Comparison of ENCODE assay signal across 39 cellular contexts in the genomic region with DNA sequence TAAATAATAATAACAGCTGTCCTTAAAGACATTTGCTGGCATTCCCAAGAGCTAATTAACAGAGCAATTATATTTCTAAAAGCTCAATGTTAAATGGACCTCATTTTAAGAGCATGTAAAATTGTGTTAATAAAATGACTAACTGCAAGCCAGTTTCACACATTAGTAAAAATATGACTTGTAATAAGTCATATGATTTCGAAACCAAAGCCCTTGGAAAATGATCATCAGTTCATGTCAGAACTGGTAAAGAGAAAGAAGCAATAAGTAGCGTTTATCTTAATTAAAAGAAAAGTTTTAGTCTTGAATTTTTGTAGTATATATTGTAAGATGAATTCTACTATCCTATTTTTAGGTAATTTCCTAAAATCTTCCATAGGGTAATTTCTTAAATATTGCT.
"Had no signal": no experiment of that assay in that cellular context is flagged by ENCODE, and none has a peak within 500 bp of the region (broad histone marks: within the 10 kb centered on the region; RNA-seq: fewer than 3 reads in every experiment).

No MANE protein-coding gene starts in this region.

- H3K4me3 Mint-ChIP-seq: activated CD4-positive, alpha-beta memory T cell treated with anti-CD3 and anti-CD28 coated beads for 36 hours; activated CD4-positive, alpha-beta T cell treated with anti-CD3 and anti-CD28 coated beads for 36 hours; activated CD8-positive, alpha-beta memory T cell treated with anti-CD3 and anti-CD28 coated beads, Interleukin-2, amount 10 ng/mL, durations not matched to agents 7 days and 5 days; activated CD8-positive, alpha-beta T cell treated with anti-CD3 and anti-CD28 coated beads for 36 hours; activated naive CD4-positive, alpha-beta T cell treated with anti-CD3 and anti-CD28 coated beads, Interleukin-2, amount 10 ng/mL, durations not matched to agents 7 days and 5 days; activated naive CD4-positive, alpha-beta T cell treated with anti-CD3 and anti-CD28 coated beads, Interleukin-2, amount 50 U/mL, for 24 hours; activated naive CD8-positive, alpha-beta T cell; activated naive CD8-positive, alpha-beta T cell treated with anti-CD3 and anti-CD28 coated beads, Interleukin-2, amount 10 ng/mL, durations not matched to agents 7 days and 5 days; activated naive CD8-positive, alpha-beta T cell treated with anti-CD3 and anti-CD28 coated beads, Interleukin-2, amount 50 U/mL, for 24 hours; activated T-cell treated with anti-CD3 and anti-CD28 coated beads, Interleukin-2, amount 50 U/mL, for 24 hours; brain; central memory CD8-positive, alpha-beta T cell; T-helper 1 cell treated with Interleukin-12 subunit alpha and Interleukin-12 subunit beta and Interleukin-4 antibody, amounts not matched to agents 30 μg/mL and 1 μg/mL, for 36 hours; T-helper 2 cell treated with Interferon-gamma antibody and Interleukin-4, amounts not matched to agents 5 μg/mL and 100 μg/mL, for 36 hours; WTC11 had no signal

- H3K4me3 ChIP-seq: ascending aorta, cardiac muscle cell had no signal

- H3K27ac Mint-ChIP-seq: activated CD4-positive, alpha-beta memory T cell treated with anti-CD3 and anti-CD28 coated beads for 36 hours; activated CD4-positive, alpha-beta T cell treated with anti-CD3 and anti-CD28 coated beads for 36 hours; activated CD8-positive, alpha-beta memory T cell treated with anti-CD3 and anti-CD28 coated beads, Interleukin-2, amount 10 ng/mL, durations not matched to agents 7 days and 5 days; activated CD8-positive, alpha-beta T cell treated with anti-CD3 and anti-CD28 coated beads for 36 hours; activated naive CD4-positive, alpha-beta T cell treated with anti-CD3 and anti-CD28 coated beads, Interleukin-2, amount 10 ng/mL, durations not matched to agents 7 days and 5 days; activated naive CD4-positive, alpha-beta T cell treated with anti-CD3 and anti-CD28 coated beads, Interleukin-2, amount 50 U/mL, for 24 hours; activated naive CD8-positive, alpha-beta T cell; activated naive CD8-positive, alpha-beta T cell treated with anti-CD3 and anti-CD28 coated beads, Interleukin-2, amount 10 ng/mL, durations not matched to agents 7 days and 5 days; activated naive CD8-positive, alpha-beta T cell treated with anti-CD3 and anti-CD28 coated beads, Interleukin-2, amount 50 U/mL, for 24 hours; activated T-cell treated with anti-CD3 and anti-CD28 coated beads, Interleukin-2, amount 50 U/mL, for 24 hours; activated T-helper 2 cell treated with anti-CD3 and anti-CD28 coated beads, Interferon-gamma antibody, Interleukin-2, Interleukin-4, amounts not matched to agents 10 μg/mL and 5 μg/mL and 100 μg/mL, durations not matched to agents 14 hours and 24 hours and 36 hours; T-helper 1 cell treated with Interleukin-12 subunit alpha and Interleukin-12 subunit beta and Interleukin-4 antibody, amounts not matched to agents 30 μg/mL and 1 μg/mL, for 36 hours; T-helper 2 cell treated with Interferon-gamma antibody and Interleukin-4, amounts not matched to agents 5 μg/mL and 100 μg/mL, for 36 hours; WTC11 had no signal

- H3K9me3 ChIP-seq: ascending aorta had no signal

- H3K4me1 Mint-ChIP-seq: activated CD4-positive, alpha-beta T cell treated with anti-CD3 and anti-CD28 coated beads for 36 hours; activated CD8-positive, alpha-beta memory T cell treated with anti-CD3 and anti-CD28 coated beads, Interleukin-2, amount 10 ng/mL, durations not matched to agents 7 days and 5 days; activated naive CD4-positive, alpha-beta T cell treated with anti-CD3 and anti-CD28 coated beads, Interleukin-2, amount 10 ng/mL, durations not matched to agents 7 days and 5 days; activated naive CD4-positive, alpha-beta T cell treated with anti-CD3 and anti-CD28 coated beads, Interleukin-2, amount 50 U/mL, for 24 hours; activated naive CD8-positive, alpha-beta T cell treated with anti-CD3 and anti-CD28 coated beads, Interleukin-2, amount 10 ng/mL, durations not matched to agents 7 days and 5 days; activated naive CD8-positive, alpha-beta T cell treated with anti-CD3 and anti-CD28 coated beads, Interleukin-2, amount 50 U/mL, for 24 hours; central memory CD8-positive, alpha-beta T cell; WTC11 had no signal

- H3K36me3 Mint-ChIP-seq: activated CD4-positive, alpha-beta memory T cell treated with anti-CD3 and anti-CD28 coated beads for 36 hours; activated CD8-positive, alpha-beta memory T cell treated with anti-CD3 and anti-CD28 coated beads, Interleukin-2, amount 10 ng/mL, durations not matched to agents 7 days and 5 days; activated naive CD4-positive, alpha-beta T cell treated with anti-CD3 and anti-CD28 coated beads, Interleukin-2, amount 10 ng/mL, durations not matched to agents 7 days and 5 days; activated naive CD4-positive, alpha-beta T cell treated with anti-CD3 and anti-CD28 coated beads, Interleukin-2, amount 50 U/mL, for 24 hours; activated naive CD8-positive, alpha-beta T cell; activated naive CD8-positive, alpha-beta T cell treated with anti-CD3 and anti-CD28 coated beads, Interleukin-2, amount 10 ng/mL, durations not matched to agents 7 days and 5 days; WTC11 had no signal

- H3K27me3 ChIP-seq: ascending aorta, cardiac muscle cell had no signal

- H3K36me3 ChIP-seq: cardiac muscle cell, WERI-Rb-1 had no signal

- ATAC-seq: activated CD4-positive, alpha-beta T cell treated with anti-CD3 and anti-CD28 coated beads for 36 hours; activated CD4-positive, CD25-positive, alpha-beta regulatory T cell treated with anti-CD3 and anti-CD28 coated beads, Interleukin-2, amount 50 U/mL, for 24 hours; activated CD8-positive, alpha-beta memory T cell treated with anti-CD3 and anti-CD28 coated beads, Interleukin-2, amount 10 ng/mL, durations not matched to agents 7 days and 5 days; activated CD8-positive, alpha-beta T cell treated with anti-CD3 and anti-CD28 coated beads for 36 hours; activated naive CD8-positive, alpha-beta T cell treated with anti-CD3 and anti-CD28 coated beads, Interleukin-2, amount 50 U/mL, for 24 hours; WTC11 had no signal

- H3K9me3 Mint-ChIP-seq: activated naive CD8-positive, alpha-beta T cell treated with anti-CD3 and anti-CD28 coated beads, Interleukin-2, amount 10 ng/mL, durations not matched to agents 7 days and 5 days; T-helper 1 cell treated with Interleukin-12 subunit alpha and Interleukin-12 subunit beta and Interleukin-4 antibody, amounts not matched to agents 30 μg/mL and 1 μg/mL, for 36 hours; T-helper 2 cell treated with Interferon-gamma antibody and Interleukin-4, amounts not matched to agents 5 μg/mL and 100 μg/mL, for 36 hours; WTC11 had no signal

- H3K4me1 ChIP-seq: ascending aorta had no signal

- H3K27me3 Mint-ChIP-seq: activated CD4-positive, alpha-beta memory T cell treated with anti-CD3 and anti-CD28 coated beads for 36 hours; activated CD4-positive, alpha-beta T cell treated with anti-CD3 and anti-CD28 coated beads for 36 hours; activated CD8-positive, alpha-beta memory T cell treated with anti-CD3 and anti-CD28 coated beads, Interleukin-2, amount 10 ng/mL, durations not matched to agents 7 days and 5 days; activated CD8-positive, alpha-beta T cell treated with anti-CD3 and anti-CD28 coated beads for 36 hours; activated naive CD4-positive, alpha-beta T cell treated with anti-CD3 and anti-CD28 coated beads, Interleukin-2, amount 10 ng/mL, durations not matched to agents 7 days and 5 days; activated naive CD4-positive, alpha-beta T cell treated with anti-CD3 and anti-CD28 coated beads, Interleukin-2, amount 50 U/mL, for 24 hours; activated naive CD8-positive, alpha-beta T cell; activated naive CD8-positive, alpha-beta T cell treated with anti-CD3 and anti-CD28 coated beads, Interleukin-2, amount 10 ng/mL, durations not matched to agents 7 days and 5 days; activated naive CD8-positive, alpha-beta T cell treated with anti-CD3 and anti-CD28 coated beads, Interleukin-2, amount 50 U/mL, for 24 hours; activated T-cell treated with anti-CD3 and anti-CD28 coated beads, Interleukin-2, amount 50 U/mL, for 24 hours; central memory CD8-positive, alpha-beta T cell had no signal

- DNase-seq: activated CD4-positive, alpha-beta memory T cell treated with anti-CD3 and anti-CD28 coated beads for 36 hours; activated CD4-positive, alpha-beta T cell treated with anti-CD3 and anti-CD28 coated beads for 1 hour; activated CD4-positive, alpha-beta T cell treated with anti-CD3 and anti-CD28 coated beads for 36 hours; activated CD4-positive, alpha-beta T cell treated with anti-CD3 and anti-CD28 coated beads for 48 hours; activated CD4-positive, alpha-beta T cell treated with anti-CD3 and anti-CD28 coated beads, Interleukin-2, amount 50 U/mL, for 1 hour; activated CD4-positive, alpha-beta T cell treated with anti-CD3 and anti-CD28 coated beads, Interleukin-2, amount 50 U/mL, for 4 hours; activated CD4-positive, CD25-positive, alpha-beta regulatory T cell; activated CD8-positive, alpha-beta memory T cell treated with anti-CD3 and anti-CD28 coated beads for 24 hours; activated CD8-positive, alpha-beta memory T cell treated with anti-CD3 and anti-CD28 coated beads, Interleukin-2, amount 10 ng/mL, durations not matched to agents 7 days and 5 days; activated CD8-positive, alpha-beta memory T cell treated with anti-CD3 and anti-CD28 coated beads, Interleukin-2, amount 50 U/mL, for 48 hours; activated CD8-positive, alpha-beta T cell treated with anti-CD3 and anti-CD28 coated beads for 36 hours; activated effector memory CD4-positive, alpha-beta T cell treated with Interleukin-2 at 50 U/mL for 16 hours; activated gamma-delta T cell; activated naive CD4-positive, alpha-beta T cell treated with anti-CD3 and anti-CD28 coated beads, Interleukin-2, amount 10 ng/mL, durations not matched to agents 7 days and 5 days; activated naive CD4-positive, alpha-beta T cell treated with Interleukin-2 at 50 U/mL for 16 hours; activated naive CD8-positive, alpha-beta T cell treated with anti-CD3 and anti-CD28 coated beads, Interleukin-2, amount 10 ng/mL, durations not matched to agents 7 days and 5 days; activated naive CD8-positive, alpha-beta T cell treated with anti-CD3 and anti-CD28 coated beads, Interleukin-2, amount 50 U/mL, for 24 hours; activated T-cell treated with anti-CD3 and anti-CD28 coated beads, Interleukin-2, amount 50 U/mL, for 24 hours; activated T-cell treated with anti-CD3 and anti-CD28 coated beads, Interleukin-2, amount 50 U/mL, for 48 hours; amygdala; anterior cingulate cortex; caudate nucleus; cerebellar nuclear complex; SW 1271; T-helper 1 cell; T-helper 2 cell; T-helper 9 cell had no signal

- H3K27ac ChIP-seq: ascending aorta, cardiac muscle cell, WERI-Rb-1 had no signal
